9 cellular contexts compared by ENCODE assay signal in the genomic region with DNA sequence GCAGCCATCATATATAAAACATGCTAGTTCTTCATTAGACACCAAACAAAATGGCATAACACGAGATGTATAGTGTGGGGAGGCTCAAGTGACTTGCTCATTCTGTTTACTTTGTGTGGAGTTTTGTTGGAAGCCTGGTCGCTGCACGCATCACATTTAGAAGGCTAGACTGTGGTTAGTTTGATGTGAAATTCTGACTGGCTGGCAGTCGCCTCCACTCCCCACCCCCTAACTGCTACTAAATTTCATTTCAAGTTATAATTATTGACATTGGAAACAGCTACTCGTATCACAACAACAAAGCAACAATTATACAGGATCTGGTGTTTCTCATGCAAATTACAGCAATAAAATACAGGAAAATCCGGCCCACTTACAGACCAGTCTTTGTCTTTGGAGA.
DNase-seq lines count a peak whose midpoint lies in the region; ATAC-seq and TF ChIP-seq lines count a peak whose summit lies in the region.
"Had no signal": no experiment of that assay in that cellular context is flagged by ENCODE, and none has a peak within 500 bp of the region (broad histone marks: within the 10 kb centered on the region; RNA-seq: fewer than 3 reads in every experiment).

No MANE protein-coding gene starts in this region.

- in situ Hi-C loops in mammary epithelial cell (cut with MboI; ENCODE audit: low sequenced_read_pairs in 2 of 2), result no loop called here

- no peaks in the 10 kb centered on the region for H3K27me3 ChIP-seq in breast epithelium
- no peaks in the 10 kb centered on the region for H3K27me3 ChIP-seq in mammary epithelial cell (ENCODE audit: insufficient read depth, low read length)
- H3K27me3 ChIP-seq in mesenchymal stem cell (ENCODE audit: control insufficient read depth in 1 of 2, insufficient read depth in 1 of 2, low read length in 2 of 2), result no peaks in the 10 kb centered on the region
- H3K27me3 ChIP-seq: adrenal gland had no signal

- H4K20me1 ChIP-seq in mammary epithelial cell (ENCODE audit: insufficient read depth, low read length), result no peaks in the 10 kb centered on the region

- H3K4me2 ChIP-seq in mammary epithelial cell (ENCODE audit: insufficient read depth, low read depth, low read length) (no peak overlapping the region), mesenchymal stem cell (ENCODE audit: low read length, poor library complexity, severe bottlenecking) (no peak overlapping the region)

- 71% methylated on average over 6 of the region's 6 CpGs for WGBS in mammary epithelial cell (ENCODE audit: low coverage, missing lambda C conversion rate)
- 38% methylated on average over 4 of the region's 6 CpGs for WGBS in mesenchymal stem cell

- no peak overlapping the region for H3K18ac ChIP-seq in mesenchymal stem cell (ENCODE audit: low read depth in 1 of 2, low read length in 2 of 2)

- H3K4me1 ChIP-seq in breast epithelium, result no peaks in the 10 kb centered on the region
- H3K4me1 ChIP-seq in mammary epithelial cell (ENCODE audit: insufficient read depth, low read length), result no peaks in the 10 kb centered on the region
- peaks cover 1% of the 10 kb centered on the region for H3K4me1 ChIP-seq in mesenchymal stem cell (ENCODE audit: control insufficient read depth, insufficient read depth, low read depth, low read length)
- H3K4me1 ChIP-seq: adrenal gland had no signal

- H2BK12ac ChIP-seq in mesenchymal stem cell (ENCODE audit: low read length in 2 of 2), result no peak overlapping the region

- no peaks in the 10 kb centered on the region for H3K79me1 ChIP-seq in mesenchymal stem cell (replicated peaks; ENCODE audit: low read length, poor library complexity, severe bottlenecking)

- no peak for ATAC-seq in activated CD4-positive, CD25-positive, alpha-beta regulatory T cell treated with anti-CD3 and anti-CD28 coated beads, Interleukin-2, amount 50 U/mL, for 24 hours

- no peak overlapping the region for H3K27ac ChIP-seq in breast epithelium
- H3K27ac ChIP-seq in mammary epithelial cell (ENCODE audit: insufficient read depth, low read depth, low read length), result no peak overlapping the region
- H3K27ac ChIP-seq in coronary artery, result peak overlapping the region in 1 of 2 donors; percentile 45
- H3K27ac ChIP-seq in mesenchymal stem cell (ENCODE audit: low read length, poor library complexity, severe bottlenecking), result no peak overlapping the region

- dilution Hi-C loops in mammary epithelial cell (cut with HindIII; ENCODE audit: low sequenced_read_pairs), result no loop called here

- no peaks in the 10 kb centered on the region for H3K36me3 ChIP-seq in breast epithelium
- no peaks in the 10 kb centered on the region for H3K36me3 ChIP-seq in mammary epithelial cell (ENCODE audit: insufficient read depth, low read length)
- no peaks in the 10 kb centered on the region for H3K36me3 ChIP-seq in mesenchymal stem cell (ENCODE audit: control insufficient read depth in 1 of 2, insufficient read depth in 2 of 2, low read depth in 1 of 2, low read length in 2 of 2)
- H3K36me3 ChIP-seq: adrenal gland had no signal

- no peak overlapping the region for H3K14ac ChIP-seq in mesenchymal stem cell (ENCODE audit: low read length in 2 of 2)

- TF ChIP-seq POLR2A in breast epithelium (IDR thresholded peaks at IDR 0.05), result no peak

- TF ChIP-seq CTCF in breast epithelium (IDR thresholded peaks at IDR 0.05) (no peak), mammary epithelial cell (conservative IDR thresholded peaks at IDR 0.05 in 1 of 2, IDR thresholded peaks at IDR 0.05 in 1 of 2; ENCODE audit: extremely low read depth in 1 of 2, insufficient read depth in 1 of 2, low read depth in 1 of 2, low read length in 2 of 2) (no peak), coronary artery (IDR thresholded peaks at IDR 0.05) (no peak)

- no peak overlapping the region for H3K23ac ChIP-seq in mesenchymal stem cell (ENCODE audit: low read length in 2 of 2)

- H3K9me3 ChIP-seq in breast epithelium (no peaks in the 10 kb centered on the region), mammary epithelial cell (replicated peaks; ENCODE audit: insufficient read depth, low read length) (no peaks in the 10 kb centered on the region), mesenchymal stem cell (ENCODE audit: control insufficient read depth, low read length) (no peaks in the 10 kb centered on the region)

- no peak overlapping the region for H4K8ac ChIP-seq in mesenchymal stem cell (ENCODE audit: low read length)

- H2BK120ac ChIP-seq in mesenchymal stem cell (ENCODE audit: low read depth, low read length), result no peak overlapping the region

- H3K4me3 ChIP-seq in breast epithelium (peak overlapping the region in 2 of 3 donors; percentile 42 to 62), mammary epithelial cell (replicated peaks in 1 of 3; ENCODE audit: insufficient read depth in 1 of 3, low read depth in 2 of 3, low read length in 3 of 3) (no peak overlapping the region), coronary artery (peak overlapping the region; percentile 68), mesenchymal stem cell (ENCODE audit: insufficient read depth in 1 of 2, low read depth in 1 of 2, low read length in 2 of 2) (peak overlapping the region in 1 of 2 experiments; percentile 74)

- H2AFZ ChIP-seq in mammary epithelial cell (ENCODE audit: low read depth, low read length) (no peak overlapping the region), mesenchymal stem cell (ENCODE audit: low read depth, low read length) (no peak overlapping the region)

- H2BK15ac ChIP-seq in mesenchymal stem cell (ENCODE audit: low read depth, poor library complexity, severe bottlenecking), result no peak overlapping the region

- no peak overlapping the region for H3K4ac ChIP-seq in mesenchymal stem cell (ENCODE audit: low read depth in 1 of 2, low read length in 2 of 2)

- DNase-seq in breast epithelium (ENCODE audit: low spot score in 2 of 2), result no peak
- no peak for DNase-seq in mammary epithelial cell
- no peak for DNase-seq in coronary artery (ENCODE audit: low spot score)
- DNase-seq in mesenchymal stem cell, result peak; percentile 83
- DNase-seq in SW 1271 (lab: John Stamatoyannopoulos, UW), result no peak
- no peak for DNase-seq in NCI-H146 treated with DMSO at 0.1 percent for 48 hours (lab: John Stamatoyannopoulos, UW; ENCODE audit: unreplicated experiment)
- no peak for DNase-seq in activated naive CD4-positive, alpha-beta T cell treated with anti-CD3 and anti-CD28 coated beads, Interleukin-2, amount 50 U/mL, for 16 hours

- no peak overlapping the region for H2AK5ac ChIP-seq in mesenchymal stem cell (ENCODE audit: low read length, severe bottlenecking)

- BruUV-seq in mammary epithelial cell (replicated peaks; lab: Mats Ljungman, UMichigan), result no TSS peak

- H3K9ac ChIP-seq in mammary epithelial cell (ENCODE audit: insufficient read depth, low read length), result no peak overlapping the region
- peak overlapping the region; percentile 86 for H3K9ac ChIP-seq in mesenchymal stem cell (ENCODE audit: low read length)

- H2BK5ac ChIP-seq in mesenchymal stem cell (ENCODE audit: low read depth, low read length, poor library complexity, severe bottlenecking), result no peak overlapping the region

- no peak overlapping the region for H4K91ac ChIP-seq in mesenchymal stem cell (ENCODE audit: low read length)

- CTCF ChIA-PET in mammary epithelial cell (lab: Charles Lee; ENCODE audit: low non-redundant PET), result no interaction called here

- intact Hi-C loops in breast epithelium (cut with DNase I; ENCODE audit: low total_unique reads) (no loop called here), mammary epithelial cell (cut with micrococcal nuclease) (loop anchor here (10.0 kb wide), 1 partner anchor 270 kb away; no protein-coding TSS in a partner anchor)

- H3K79me2 ChIP-seq in mammary epithelial cell (ENCODE audit: insufficient read depth, low read length), result no peaks in the 10 kb centered on the region

Comparison
In these comparisons a context has a peak if more than half of its experiments do, and no peak if none do; other contexts are left out.
1. H3K4me3 ChIP-seq: peak in breast epithelium (2 of 3) and coronary artery (single experiment); none in mammary epithelial cell (0 of 3).